In genomic region chr1:23100074-23100748, GRCh38 we compare ENCODE assay signal across 9 cellular contexts.
DNase-seq lines count a peak whose midpoint lies in the region; ATAC-seq, FAIRE-seq and TF ChIP-seq lines count a peak whose summit lies in the region.
"Had no signal": no experiment of that assay in that cellular context is flagged by ENCODE, and none has a peak within 500 bp of the region (broad histone marks: within the 10 kb centered on the region; RNA-seq: fewer than 3 reads in every experiment).

No MANE protein-coding gene starts in this region.

- TF ChIP-seq POLR2A in HepG2 (IDR thresholded peaks at IDR 0.05; ENCODE audit: insufficient read depth in 1 of 2, low read depth in 2 of 2, low read length in 2 of 2), result no peak

- H3K9ac ChIP-seq in HepG2 (ENCODE audit: insufficient read depth, low read depth, low read length), result no peak overlapping the region

- peaks cover 4% of the 10 kb centered on the region for H4K20me1 ChIP-seq in HepG2 (ENCODE audit: insufficient read depth, low read length)

- BruUV-seq in HepG2 (replicated peaks; lab: Mats Ljungman, UMichigan), result no TSS peak

- H3K9me3 ChIP-seq in HepG2 (ENCODE audit: low read length), result peaks cover 5% of the 10 kb centered on the region; the same call in 1 of the 2 replicates

- FAIRE-seq in HepG2 (lab: Jason Lieb, UNC) (peak; percentile 12), urothelium cell line (lab: Jason Lieb, UNC) (no peak)

- no peak for TF ChIP-seq RAD21 in HepG2 (CRISPR knock-in tag; IDR thresholded peaks at IDR 0.05)

- no peak overlapping the region for H3K4me3 ChIP-seq in HepG2 (replicated peaks in 1 of 3; ENCODE audit: insufficient read depth in 1 of 3, low read depth in 2 of 3, low read length in 3 of 3)

- no peak overlapping the region for H3K4me2 ChIP-seq in HepG2 (ENCODE audit: low read depth, low read length)

- H3K27ac ChIP-seq in HepG2 (ENCODE audit: extremely low read length, insufficient read depth, low read length), result no peak overlapping the region

- H3K4me3 Mint-ChIP-seq in activated CD8-positive, alpha-beta memory T cell treated with anti-CD3 and anti-CD28 coated beads, Interleukin-2, amount 10 ng/mL, durations not matched to agents 7 days and 5 days, result no peak overlapping the region
- H3K4me3 Mint-ChIP-seq: B cell had no signal

- in situ Hi-C loops in HepG2 (cut with HindIII; ENCODE audit: extremely low pct_ligation_motif_present, low pct_unique_long_range_greater_than_20kb), result loop anchor here (10.0 kb wide), 1 partner anchor 175 kb away; no protein-coding TSS in a partner anchor

- peaks cover 50% of the 10 kb centered on the region for H3K4me1 ChIP-seq in HepG2 (ENCODE audit: insufficient read depth, low read length)

- peak overlapping the region; percentile 58 for H3K27ac Mint-ChIP-seq in activated CD8-positive, alpha-beta memory T cell treated with anti-CD3 and anti-CD28 coated beads, Interleukin-2, amount 10 ng/mL, durations not matched to agents 7 days and 5 days
- H3K27ac Mint-ChIP-seq: B cell had no signal

- 58% methylated on average over 3 of the region's 3 CpGs for WGBS in HepG2 (ENCODE audit: low lambda C conversion rate)

- no peak for TF ChIP-seq CTCF in HepG2 (CRISPR knock-in tag; IDR thresholded peaks at IDR 0.05)

- peaks cover 3% of the 10 kb centered on the region for H3K79me2 ChIP-seq in HepG2 (ENCODE audit: insufficient read depth, low read length)

- H3K27me3 Mint-ChIP-seq in activated CD8-positive, alpha-beta memory T cell treated with anti-CD3 and anti-CD28 coated beads, Interleukin-2, amount 10 ng/mL, durations not matched to agents 7 days and 5 days, result no peaks in the 10 kb centered on the region
- H3K27me3 Mint-ChIP-seq: B cell had no signal

- no peaks in the 10 kb centered on the region for H3K9me3 Mint-ChIP-seq in activated CD8-positive, alpha-beta memory T cell treated with anti-CD3 and anti-CD28 coated beads, Interleukin-2, amount 10 ng/mL, durations not matched to agents 7 days and 5 days (ENCODE audit: low read depth)

- H2AFZ ChIP-seq in HepG2 (ENCODE audit: low read length), result no peak overlapping the region

- intact Hi-C loops in HepG2 (cut with micrococcal nuclease; ENCODE audit: unreplicated experiment), result no loop called here

- TF ChIP-seq EP300 in HepG2 (IDR thresholded peaks at IDR 0.05; ENCODE audit: low read depth in 2 of 2, low read length in 2 of 2) (no peak), HepG2 (CRISPR knock-in tag; IDR thresholded peaks at IDR 0.05; ENCODE audit: borderline replicate concordance) (no peak)

- H3K4me1 Mint-ChIP-seq in activated CD8-positive, alpha-beta memory T cell treated with anti-CD3 and anti-CD28 coated beads, Interleukin-2, amount 10 ng/mL, durations not matched to agents 7 days and 5 days, result peaks cover 48% of the 10 kb centered on the region

- peak; percentile 83 for DNase-seq in activated CD8-positive, alpha-beta memory T cell treated with anti-CD3 and anti-CD28 coated beads, Interleukin-2, amount 10 ng/mL, durations not matched to agents 7 days and 5 days
- DNase-seq in activated CD8-positive, alpha-beta memory T cell treated with anti-CD3 and anti-CD28 coated beads, Interleukin-2, amount 50 U/mL, for 48 hours, result no peak
- DNase-seq in SIG-M5 treated with dmso at 0.1 percent for 504 hours (lab: John Stamatoyannopoulos, UW; ENCODE audit: unreplicated experiment) (peak; percentile 82), brain pericyte (ENCODE audit: low read depth, low spot score) (peak; percentile 79), HepG2 (ENCODE audit: low spot score) (peak; percentile 44), urothelium cell line (ENCODE audit: low spot score) (peak; percentile 81), germinal center (ENCODE audit: low spot score) (no peak)

- no peaks in the 10 kb centered on the region for H3K27me3 ChIP-seq in HepG2 (ENCODE audit: control insufficient read depth in 1 of 2, insufficient read depth in 2 of 2, low read length in 2 of 2)

- peak; percentile 68 for ATAC-seq in activated CD8-positive, alpha-beta memory T cell treated with anti-CD3 and anti-CD28 coated beads, Interleukin-2, amount 10 ng/mL, durations not matched to agents 7 days and 5 days
- ATAC-seq in HepG2 (peak; percentile 42; the same call in 1 of the 3 replicates), HG03469 (IDR thresholded peaks at IDR 0.05; ENCODE audit: unreplicated experiment) (no peak)

- H3K36me3 Mint-ChIP-seq in activated CD8-positive, alpha-beta memory T cell treated with anti-CD3 and anti-CD28 coated beads, Interleukin-2, amount 10 ng/mL, durations not matched to agents 7 days and 5 days, result peaks cover 8% of the 10 kb centered on the region

- H3K36me3 ChIP-seq in HepG2 (replicated peaks in 1 of 2; ENCODE audit: control insufficient read depth in 1 of 2, insufficient read depth in 2 of 2, low read length in 2 of 2), result peaks cover 0 to 5% of the 10 kb centered on the region in 2 experiments; a peak in 2 of 5 replicates

- CTCF ChIA-PET in activated CD8-positive, alpha-beta memory T cell treated with anti-CD3 and anti-CD28 coated beads, Interleukin-2, amount 10 ng/mL, durations not matched to agents 7 days and 5 days (lab: Charles Lee), result interaction anchor here (0.6 to 12.9 kb wide), 16 partner anchors 10 to 440 kb away, joined by 3 to 515 read pairs (median 7); partner anchors contain the start of gene LUZP1
- CTCF ChIA-PET in HepG2 (lab: Yijun Ruan, JAX; ENCODE audit: low intra/inter-chr PET ratio, low total read pairs), result interaction anchor here (2.0 to 5.6 kb wide), 2 partner anchors 78 to 86 kb away, joined by 17 to 110 read pairs; no protein-coding TSS in a partner anchor

- POLR2A ChIA-PET in HepG2 (lab: Yijun Ruan, JAX), result interaction anchor here (1.9 kb wide), 1 partner anchor 85 kb away, joined by 13 read pairs; no protein-coding TSS in a partner anchor

TF ChIP-seq in HepG2, 621 proteins besides CTCF, POLR2A, EP300 and RAD21:
- no peak for TF ChIP-seq SRF (IDR thresholded peaks at IDR 0.05; ENCODE audit: low read depth, low read length)
- TF ChIP-seq CEBPB (IDR thresholded peaks at IDR 0.05; ENCODE audit: borderline replicate concordance, low read depth, low read length), result peak; percentile 65; the same call in 1 of the 2 replicates

Comparison
In these comparisons a context has a peak if more than half of its experiments do, and no peak if none do; other contexts are left out.
1. DNase-seq: peak in activated CD8-positive, alpha-beta memory T cell treated with anti-CD3 and anti-CD28 coated beads, Interleukin-2, amount 10 ng/mL, durations not matched to agents 7 days and 5 days (single experiment), SIG-M5 treated with dmso at 0.1 percent for 504 hours (single experiment), brain pericyte (single experiment), HepG2 (single experiment) and urothelium cell line (single experiment); none in activated CD8-positive, alpha-beta memory T cell treated with anti-CD3 and anti-CD28 coated beads, Interleukin-2, amount 50 U/mL, for 48 hours (single experiment) and germinal center (single experiment).